In genomic region chr14:60250318-60251035, GRCh38 we compare ENCODE assay signal across 8 cellular contexts. TPM values are rescaled to one million over a fixed set of nuclear protein-coding genes. Genes with fewer than 3 reads are reported as not detected.
DNase-seq lines count a peak whose midpoint lies in the region; ATAC-seq lines count a peak whose summit lies in the region.

No MANE protein-coding gene starts in this region.

- H3K27ac ChIP-seq in HUES6 (ENCODE audit: low read depth, low read length) (peak overlapping the region; percentile 81; the same call in 1 of the 2 replicates), stomach smooth muscle (ENCODE audit: low read length) (no peak overlapping the region)

- H3K4me3 ChIP-seq in HUES6 (ENCODE audit: low read depth, low read length) = peak overlapping the region; percentile 90
- H3K4me3 ChIP-seq in stomach smooth muscle (ENCODE audit: low read length in 2 of 2) = peak overlapping the region; percentile 77

- DNase-seq in DMS 273 (lab: John Stamatoyannopoulos, UW; ENCODE audit: unreplicated experiment) = peak; percentile 75
- DNase-seq in activated naive CD8-positive, alpha-beta T cell treated with anti-CD3 and anti-CD28 coated beads for 36 hours = no peak
- peak; percentile 28 for DNase-seq in inferior parietal cortex (ENCODE audit: extremely low spot score)
- no peak for DNase-seq in NCI-H2196 treated with DMSO at 0.1 percent for 48 hours (lab: John Stamatoyannopoulos, UW; ENCODE audit: unreplicated experiment)
- no peak for DNase-seq in COR-L47 (lab: John Stamatoyannopoulos, UW)

- ATAC-seq in GM19023 (IDR thresholded peaks at IDR 0.05; ENCODE audit: unreplicated experiment) = no peak

- H3K27ac Mint-ChIP-seq in activated naive CD8-positive, alpha-beta T cell treated with anti-CD3 and anti-CD28 coated beads for 36 hours = peak overlapping the region; percentile 78

- H3K4me1 ChIP-seq in HUES6 (ENCODE audit: control insufficient read depth, insufficient read depth, low read length) (peaks cover 34% of the 10 kb centered on the region), stomach smooth muscle (ENCODE audit: control insufficient read depth, insufficient read depth, low read length) (peaks cover 12% of the 10 kb centered on the region)

- H3K9me3 ChIP-seq in HUES6 (ENCODE audit: control insufficient read depth, insufficient read depth, low read depth, low read length) = no peaks in the 10 kb centered on the region
- H3K9me3 ChIP-seq in stomach smooth muscle (ENCODE audit: control insufficient read depth in 2 of 2, low read length in 2 of 2) = no peaks in the 10 kb centered on the region

- peaks cover 1% of the 10 kb centered on the region for H3K9me3 Mint-ChIP-seq in activated naive CD8-positive, alpha-beta T cell treated with anti-CD3 and anti-CD28 coated beads for 36 hours

- no peaks in the 10 kb centered on the region for H3K27me3 ChIP-seq in HUES6 (ENCODE audit: control insufficient read depth, insufficient read depth, low read length)
- H3K27me3 ChIP-seq in stomach smooth muscle (ENCODE audit: control insufficient read depth in 1 of 2, insufficient read depth in 2 of 2, low read length in 2 of 2) = no peaks in the 10 kb centered on the region

- no peaks in the 10 kb centered on the region for H3K27me3 Mint-ChIP-seq in activated naive CD8-positive, alpha-beta T cell treated with anti-CD3 and anti-CD28 coated beads for 36 hours

- H3K9ac ChIP-seq in HUES6 (ENCODE audit: low read length) (peak overlapping the region; percentile 86), stomach smooth muscle (ENCODE audit: low read length in 2 of 2) (peak overlapping the region; percentile 22 to 76)

- H3K36me3 Mint-ChIP-seq in activated naive CD8-positive, alpha-beta T cell treated with anti-CD3 and anti-CD28 coated beads for 36 hours = peaks cover 17% of the 10 kb centered on the region

- H3K4me1 Mint-ChIP-seq in activated naive CD8-positive, alpha-beta T cell treated with anti-CD3 and anti-CD28 coated beads for 36 hours = peaks cover 57% of the 10 kb centered on the region

- peak overlapping the region; percentile 83 for H3K4me3 Mint-ChIP-seq in activated naive CD8-positive, alpha-beta T cell treated with anti-CD3 and anti-CD28 coated beads for 36 hours

- H3K36me3 ChIP-seq in HUES6 (ENCODE audit: control insufficient read depth, insufficient read depth, low read length) (no peaks in the 10 kb centered on the region), stomach smooth muscle (ENCODE audit: control insufficient read depth in 2 of 2, insufficient read depth in 2 of 2, low read length in 2 of 2) (no peaks in the 10 kb centered on the region)

RNA-seq across cellular contexts. Expression of gene PPM1A, which starts 1.5 kb away (rescaled TPM):
- 10 to 100 TPM; 40.5 to 47.2 TPM for total RNA-seq in activated naive CD8-positive, alpha-beta T cell treated with anti-CD3 and anti-CD28 coated beads for 36 hours

Comparison
In these comparisons a context has a peak if more than half of its experiments do, and no peak if none do; other contexts are left out.
1. DNase-seq: peak in DMS 273 (single experiment) and inferior parietal cortex (single experiment); none in activated naive CD8-positive, alpha-beta T cell treated with anti-CD3 and anti-CD28 coated beads for 36 hours (single experiment), NCI-H2196 treated with DMSO at 0.1 percent for 48 hours (single experiment) and COR-L47 (single experiment).